ENCODE assay signal across 8 cellular contexts in the genomic region with DNA sequence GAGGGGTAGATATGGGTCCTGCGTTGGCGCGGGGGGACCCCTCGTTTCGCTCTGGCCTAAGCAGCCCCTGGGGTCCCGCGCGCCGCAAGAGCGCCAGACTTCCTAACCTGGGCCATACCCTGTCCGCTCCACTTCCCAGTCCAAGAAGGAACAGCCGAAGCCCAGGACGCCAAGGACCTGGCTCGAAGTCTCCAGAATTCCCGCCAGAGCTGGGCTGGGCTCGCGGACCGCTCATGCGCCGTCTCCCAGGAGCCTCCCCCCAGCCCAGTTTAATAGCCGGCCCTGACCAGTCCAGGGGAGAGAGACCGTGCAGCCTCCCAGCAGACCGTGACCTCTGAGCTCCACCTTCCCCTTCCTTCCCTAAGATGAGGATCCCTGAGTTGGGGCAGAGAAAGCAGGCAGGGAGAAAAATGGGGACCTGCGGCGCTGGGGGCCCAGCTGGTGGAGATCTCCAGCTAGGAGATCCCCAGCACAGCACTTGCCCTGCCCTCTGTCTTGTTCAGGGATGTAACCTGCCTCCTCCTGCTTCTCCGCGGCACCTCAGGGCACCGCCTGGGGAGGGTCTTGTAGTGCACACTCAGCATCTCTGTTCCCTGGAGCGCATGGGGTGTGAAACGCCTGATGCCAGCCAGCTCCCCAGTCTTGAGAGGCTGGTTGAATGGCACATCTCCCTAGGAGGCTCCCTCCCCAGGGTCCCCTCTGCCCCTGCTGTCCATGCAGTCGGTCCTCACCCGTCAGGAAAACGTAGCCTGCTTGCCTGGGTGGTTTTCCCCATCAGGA. TPM values are rescaled to one million over a fixed set of nuclear protein-coding genes. Genes with fewer than 3 reads are reported as not detected.
DNase-seq lines count a peak whose midpoint lies in the region; ATAC-seq, FAIRE-seq and TF ChIP-seq lines count a peak whose summit lies in the region.

No MANE protein-coding gene starts in this region.

- H3K36me3 ChIP-seq in HEK293 (ENCODE audit: control insufficient read depth in 2 of 2, insufficient read depth in 1 of 2, low read length in 2 of 2), result peaks cover 0 to 12% of the 10 kb centered on the region in 2 experiments; a peak in 1 of 3 replicates

- H3K27me3 Mint-ChIP-seq in immature natural killer cell (ENCODE audit: low read depth in 3 of 3), result peaks cover 0 to 4% (median 2%) of the 10 kb centered on the region in 3 donors

- no peak for ATAC-seq in stimulated activated effector memory CD8-positive, alpha-beta T cell treated with anti-CD3 and anti-CD28 coated beads, Interleukin-12 subunit alpha, Interleukin-12 subunit beta, amount 100 ng/mL, for 72 hours
- no peak for ATAC-seq in HG03095 (IDR thresholded peaks at IDR 0.05; ENCODE audit: unreplicated experiment)

- POLR2A ChIA-PET in AG04449 (lab: Yijun Ruan, JAX) (interaction anchor here (0.6 to 1.0 kb wide), 6 partner anchors 12 to 53 kb away, joined by 3 to 6 read pairs (median 3); no protein-coding TSS in a partner anchor), HEK293 (lab: Yijun Ruan, JAX) (interaction anchor here (1.0 kb wide), 2 partner anchors 10 to 14 kb away, joined by 3 to 9 read pairs; partner anchors contain the start of gene NSD2)

- H3K36me3 Mint-ChIP-seq in immature natural killer cell, result no peaks in the 10 kb centered on the region
- peaks cover 14% of the 10 kb centered on the region for H3K36me3 Mint-ChIP-seq in stimulated activated effector memory CD8-positive, alpha-beta T cell treated with anti-CD3 and anti-CD28 coated beads, Interleukin-12 subunit alpha, Interleukin-12 subunit beta, amount 100 ng/mL, for 72 hours

- H3K4me3 Mint-ChIP-seq in immature natural killer cell, result peak overlapping the region; percentile 62 to 83 (median 77)
- H3K4me3 Mint-ChIP-seq in stimulated activated effector memory CD8-positive, alpha-beta T cell treated with anti-CD3 and anti-CD28 coated beads, Interleukin-12 subunit alpha, Interleukin-12 subunit beta, amount 100 ng/mL, for 72 hours, result peak overlapping the region; percentile 75

- TF ChIP-seq CTCF in AG04449 (IDR thresholded peaks at IDR 0.05; ENCODE audit: insufficient read depth, low read length, missing control alignments), result no peak
- no peak for TF ChIP-seq CTCF in HEK293 (tag by site-specific recombination; IDR thresholded peaks at IDR 0.05)
- TF ChIP-seq CTCF in astrocyte of the spinal cord (IDR thresholded peaks at IDR 0.05; ENCODE audit: low read depth, low read length), result no peak

- FAIRE-seq in urothelium cell line (lab: Jason Lieb, UNC), result no peak

- H3K9me3 Mint-ChIP-seq in immature natural killer cell, result no peaks in the 10 kb centered on the region
- no peaks in the 10 kb centered on the region for H3K9me3 Mint-ChIP-seq in stimulated activated effector memory CD8-positive, alpha-beta T cell treated with anti-CD3 and anti-CD28 coated beads, Interleukin-12 subunit alpha, Interleukin-12 subunit beta, amount 100 ng/mL, for 72 hours

- H3K27ac ChIP-seq in HEK293 (ENCODE audit: extremely low read depth, low read depth, low read length), result peak overlapping the region; percentile 77; the same call in 1 of the 2 replicates

- H3K4me1 ChIP-seq in HEK293 (ENCODE audit: control insufficient read depth, insufficient read depth, low read length), result no peaks in the 10 kb centered on the region

- H3K9me3 ChIP-seq in HEK293 (ENCODE audit: control insufficient read depth, insufficient read depth, low read depth, low read length), result no peaks in the 10 kb centered on the region

- H3K4me3 ChIP-seq in AG04449 (ENCODE audit: low read depth, low read length) (peak overlapping the region; percentile 85), HEK293 (ENCODE audit: low read depth, low read length) (peak overlapping the region; percentile 60), astrocyte of the spinal cord (ENCODE audit: low read depth, low read length) (peak overlapping the region; percentile 83)

- CTCF ChIA-PET in AG04449 (lab: Yijun Ruan, JAX) (interaction anchor here (0.7 to 5.2 kb wide), 7 partner anchors 10 to 53 kb away, joined by 3 to 58 read pairs (median 4); no protein-coding TSS in a partner anchor), HEK293 (lab: Yijun Ruan, JAX) (interaction anchor here (0.6 kb wide), 1 partner anchor 745 kb away, joined by 5 read pairs; no protein-coding TSS in a partner anchor)

- in situ Hi-C loops in astrocyte of the spinal cord (cut with HindIII; ENCODE audit: low sequenced_read_pairs), result no loop called here

- H3K4me1 Mint-ChIP-seq in immature natural killer cell, result peaks cover 35 to 40% of the 10 kb centered on the region in 2 donors
- peaks cover 36% of the 10 kb centered on the region for H3K4me1 Mint-ChIP-seq in stimulated activated effector memory CD8-positive, alpha-beta T cell treated with anti-CD3 and anti-CD28 coated beads, Interleukin-12 subunit alpha, Interleukin-12 subunit beta, amount 100 ng/mL, for 72 hours

- no peak for DNase-seq in AG04449 (ENCODE audit: low read depth, low spot score)
- no peak for DNase-seq in astrocyte of the spinal cord (ENCODE audit: low read depth, low spot score)
- no peak for DNase-seq in immature natural killer cell
- DNase-seq in stimulated activated effector memory CD8-positive, alpha-beta T cell treated with anti-CD3 and anti-CD28 coated beads, Interleukin-12 subunit alpha, Interleukin-12 subunit beta, amount 100 ng/mL, for 72 hours (ENCODE audit: low spot score in 2 of 2), result no peak
- DNase-seq in urothelium cell line (ENCODE audit: low spot score), result no peak
- no peak for DNase-seq in DMS 273 treated with DMSO at 0.1 percent for 48 hours (lab: John Stamatoyannopoulos, UW)

- peak overlapping the region in 2 of 6 donors; percentile 12 to 28 for H3K27ac Mint-ChIP-seq in immature natural killer cell
- H3K27ac Mint-ChIP-seq in stimulated activated effector memory CD8-positive, alpha-beta T cell treated with anti-CD3 and anti-CD28 coated beads, Interleukin-12 subunit alpha, Interleukin-12 subunit beta, amount 100 ng/mL, for 72 hours, result peak overlapping the region; percentile 75

TF ChIP-seq in HEK293, 187 proteins besides CTCF, POLR2A, EP300 and RAD21:
- TF ChIP-seq ZBTB7A (tag by site-specific recombination; IDR thresholded peaks at IDR 0.05; ENCODE audit: low read depth) (no peak), INSM2 (tag by site-specific recombination; IDR thresholded peaks at IDR 0.05) (no peak), ZBTB8A (tag by site-specific recombination; IDR thresholded peaks at IDR 0.05) (no peak), ZNF155 (tag by site-specific recombination; IDR thresholded peaks at IDR 0.05) (no peak), ZIC2 (tag by site-specific recombination; IDR thresholded peaks at IDR 0.05) (peak; percentile 71), ZNF174 (tag by site-specific recombination; IDR thresholded peaks at IDR 0.05) (no peak), ZNF121 (tag by site-specific recombination; IDR thresholded peaks at IDR 0.05) (no peak), ZNF202 (tag by site-specific recombination; IDR thresholded peaks at IDR 0.05; ENCODE audit: borderline replicate concordance) (no peak), ZNF585B (tag by site-specific recombination; IDR thresholded peaks at IDR 0.05) (no peak), ZFP3 (tag by site-specific recombination; IDR thresholded peaks at IDR 0.05; ENCODE audit: low read depth) (no peak), ZNF513 (tag by site-specific recombination; IDR thresholded peaks at IDR 0.05) (no peak), ZNF341 (tag by site-specific recombination; IDR thresholded peaks at IDR 0.05; ENCODE audit: low read depth) (peak; percentile 15; the same call in 1 of the 2 replicates), ZNF391 (tag by site-specific recombination; IDR thresholded peaks at IDR 0.05; ENCODE audit: borderline replicate concordance, low read depth) (no peak)
- TF ChIP-seq, protein P1, sequence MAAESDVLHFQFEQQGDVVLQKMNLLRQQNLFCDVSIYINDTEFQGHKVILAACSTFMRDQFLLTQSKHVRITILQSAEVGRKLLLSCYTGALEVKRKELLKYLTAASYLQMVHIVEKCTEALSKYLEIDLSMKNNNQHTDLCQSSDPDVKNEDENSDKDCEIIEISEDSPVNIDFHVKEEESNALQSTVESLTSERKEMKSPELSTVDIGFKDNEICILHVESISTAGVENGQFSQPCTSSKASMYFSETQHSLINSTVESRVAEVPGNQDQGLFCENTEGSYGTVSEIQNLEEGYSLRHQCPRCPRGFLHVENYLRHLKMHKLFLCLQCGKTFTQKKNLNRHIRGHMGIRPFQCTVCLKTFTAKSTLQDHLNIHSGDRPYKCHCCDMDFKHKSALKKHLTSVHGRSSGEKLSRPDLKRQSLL (tag by site-specific recombination; IDR thresholded peaks at IDR 0.05), result peak; percentile 90

RNA-seq across cellular contexts. Expression of gene LETM1, which starts 1.2 kb away (rescaled TPM):
- polyA plus RNA-seq in immature natural killer cell, result 10 to 100 TPM in 2 of 3 donors, 1 to 10 TPM in 1; 8.0 to 17.0 (median 10.6) TPM

RNA-seq across cellular contexts. Expression of gene NSD2, which starts 14.1 kb away (rescaled TPM):
- 1 to 10 TPM; 1.8 to 7.2 (median 4.4) TPM for polyA plus RNA-seq in immature natural killer cell
